8 cellular contexts compared by ENCODE assay signal in the genomic region with DNA sequence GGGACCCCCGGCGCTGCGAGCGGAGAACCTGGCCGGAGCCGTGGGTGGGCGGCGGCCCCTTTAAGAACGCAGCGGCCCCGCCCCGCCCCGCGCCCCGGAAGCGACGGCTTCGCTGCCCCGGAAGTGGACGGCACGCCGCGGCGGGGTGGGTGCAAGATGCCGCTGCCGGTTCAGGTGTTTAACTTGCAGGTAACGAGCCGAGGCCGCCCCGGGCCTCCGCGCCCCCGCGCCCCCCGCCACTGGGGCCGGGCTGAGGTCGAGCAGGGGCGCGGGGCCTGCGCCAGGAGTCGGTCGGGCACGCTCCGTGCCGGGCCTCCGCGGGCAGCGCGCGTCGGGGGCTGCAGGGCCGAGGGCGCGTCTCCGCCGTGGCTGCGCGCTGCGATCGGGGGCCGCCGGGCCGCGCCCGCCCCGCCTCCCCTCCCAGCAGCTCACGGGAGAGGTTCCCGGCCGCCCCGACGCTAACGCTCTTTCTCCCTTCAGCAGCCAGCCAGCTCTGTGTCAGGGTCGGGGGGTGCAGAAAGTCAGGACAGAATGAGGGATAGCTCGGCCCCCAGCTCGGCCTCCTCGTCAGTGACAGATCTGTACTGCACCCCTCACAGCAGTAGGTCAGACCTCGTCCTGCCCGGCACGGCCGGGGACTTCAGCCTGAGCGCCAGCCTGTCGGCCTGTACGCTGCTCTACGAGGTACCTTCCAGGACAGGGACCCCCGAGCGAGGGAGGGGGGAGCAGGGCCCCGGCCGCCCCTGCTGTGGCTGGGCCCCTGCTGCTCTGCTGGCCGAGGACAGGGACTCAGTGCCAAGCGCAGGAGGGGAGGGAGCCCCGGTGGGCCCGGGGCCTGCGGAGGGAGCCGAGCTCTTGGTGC. TPM values are rescaled to one million over a fixed set of nuclear protein-coding genes. Genes with fewer than 3 reads are reported as not detected.
DNase-seq lines count a peak whose midpoint lies in the region; ATAC-seq lines count a peak whose summit lies in the region.

A gene (plus strand): TSS at position 123 of the 862 bp plus-strand sequence. CDS start 34 bp downstream, at position 157.
A gene with protein sequence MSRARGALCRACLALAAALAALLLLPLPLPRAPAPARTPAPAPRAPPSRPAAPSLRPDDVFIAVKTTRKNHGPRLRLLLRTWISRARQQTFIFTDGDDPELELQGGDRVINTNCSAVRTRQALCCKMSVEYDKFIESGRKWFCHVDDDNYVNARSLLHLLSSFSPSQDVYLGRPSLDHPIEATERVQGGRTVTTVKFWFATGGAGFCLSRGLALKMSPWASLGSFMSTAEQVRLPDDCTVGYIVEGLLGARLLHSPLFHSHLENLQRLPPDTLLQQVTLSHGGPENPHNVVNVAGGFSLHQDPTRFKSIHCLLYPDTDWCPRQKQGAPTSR (minus strand): TSS at position 36 of the 862 bp plus-strand sequence. CDS start 45 bp downstream, outside the sequence.

- H3K4me3 ChIP-seq in GM08714 (ENCODE audit: low read length): peak within 1 kb of the TSS; percentile 86

- peaks cover 3% of the 10 kb centered on the region for H3K36me3 Mint-ChIP-seq in activated CD8-positive, alpha-beta memory T cell treated with anti-CD3 and anti-CD28 coated beads, Interleukin-2, amount 10 ng/mL, durations not matched to agents 7 days and 5 days

- peak within 1 kb of the TSS; percentile 83 for H3K4me3 Mint-ChIP-seq in activated CD8-positive, alpha-beta memory T cell treated with anti-CD3 and anti-CD28 coated beads, Interleukin-2, amount 10 ng/mL, durations not matched to agents 7 days and 5 days

- ATAC-seq in HG02870 (IDR thresholded peaks at IDR 0.05; ENCODE audit: unreplicated experiment) (peak; percentile 41), GM18519 (IDR thresholded peaks at IDR 0.05; ENCODE audit: low FRiP score, unreplicated experiment) (no peak)
- ATAC-seq in activated CD8-positive, alpha-beta memory T cell treated with anti-CD3 and anti-CD28 coated beads, Interleukin-2, amount 10 ng/mL, durations not matched to agents 7 days and 5 days: peak; percentile 96

- DNase-seq in NCI-H774 (lab: John Stamatoyannopoulos, UW) (peak; percentile 69), midbrain (lab: John Stamatoyannopoulos, UW) (peak; percentile 86)
- DNase-seq in activated CD8-positive, alpha-beta memory T cell treated with anti-CD3 and anti-CD28 coated beads, Interleukin-2, amount 10 ng/mL, durations not matched to agents 7 days and 5 days: peak; percentile 87
- DNase-seq in stimulated activated CD8-positive, alpha-beta memory T cell treated with anti-CD3 and anti-CD28 coated beads, Interleukin-15, amount 100 ng/mL, for 4 hours (ENCODE audit: low read depth in 2 of 2): peak; percentile 61 to 65

- H3K9me3 Mint-ChIP-seq in activated CD8-positive, alpha-beta memory T cell treated with anti-CD3 and anti-CD28 coated beads, Interleukin-2, amount 10 ng/mL, durations not matched to agents 7 days and 5 days (ENCODE audit: low read depth): no peaks in the 10 kb centered on the region

- H3K27ac Mint-ChIP-seq in activated CD8-positive, alpha-beta memory T cell treated with anti-CD3 and anti-CD28 coated beads, Interleukin-2, amount 10 ng/mL, durations not matched to agents 7 days and 5 days: peak within 1 kb of the TSS; percentile 78

- in situ Hi-C loops in endometrial microvascular endothelial cells (cut with HindIII; ENCODE audit: inconsistent ontology term, low pct_unique_long_range_greater_than_20kb, low sequenced_read_pairs): no loop called here

- H3K27me3 Mint-ChIP-seq in activated CD8-positive, alpha-beta memory T cell treated with anti-CD3 and anti-CD28 coated beads, Interleukin-2, amount 10 ng/mL, durations not matched to agents 7 days and 5 days: no peaks in the 10 kb centered on the region

- CTCF ChIA-PET in activated CD8-positive, alpha-beta memory T cell treated with anti-CD3 and anti-CD28 coated beads, Interleukin-2, amount 10 ng/mL, durations not matched to agents 7 days and 5 days (lab: Charles Lee): interaction anchor here (1.0 to 2.8 kb wide), 6 partner anchors 14 to 93 kb away, joined by 3 to 11 read pairs (median 4); a partner anchor contains a TSS

- peaks cover 28% of the 10 kb centered on the region for H3K4me1 Mint-ChIP-seq in activated CD8-positive, alpha-beta memory T cell treated with anti-CD3 and anti-CD28 coated beads, Interleukin-2, amount 10 ng/mL, durations not matched to agents 7 days and 5 days

RNA-seq across cellular contexts. Expression of the first gene that starts in this region (rescaled TPM):
- total RNA-seq in activated CD8-positive, alpha-beta memory T cell treated with anti-CD3 and anti-CD28 coated beads, Interleukin-2, amount 10 ng/mL, durations not matched to agents 7 days and 5 days: 100 to 1,000 TPM in 1 of 2 experiments, 10 to 100 TPM in 1; 92.4 to 106 TPM
- 140 TPM for total RNA-seq in endometrial microvascular endothelial cells (ENCODE audit: inconsistent ontology term)

RNA-seq across cellular contexts. Expression of the second gene that starts in this region (rescaled TPM):
- 10 to 100 TPM; 20.9 to 23.0 TPM for total RNA-seq in activated CD8-positive, alpha-beta memory T cell treated with anti-CD3 and anti-CD28 coated beads, Interleukin-2, amount 10 ng/mL, durations not matched to agents 7 days and 5 days
- total RNA-seq in endometrial microvascular endothelial cells (ENCODE audit: inconsistent ontology term): 36.0 TPM
